ENCODE assay signal across 15 cellular contexts in the genomic region with DNA sequence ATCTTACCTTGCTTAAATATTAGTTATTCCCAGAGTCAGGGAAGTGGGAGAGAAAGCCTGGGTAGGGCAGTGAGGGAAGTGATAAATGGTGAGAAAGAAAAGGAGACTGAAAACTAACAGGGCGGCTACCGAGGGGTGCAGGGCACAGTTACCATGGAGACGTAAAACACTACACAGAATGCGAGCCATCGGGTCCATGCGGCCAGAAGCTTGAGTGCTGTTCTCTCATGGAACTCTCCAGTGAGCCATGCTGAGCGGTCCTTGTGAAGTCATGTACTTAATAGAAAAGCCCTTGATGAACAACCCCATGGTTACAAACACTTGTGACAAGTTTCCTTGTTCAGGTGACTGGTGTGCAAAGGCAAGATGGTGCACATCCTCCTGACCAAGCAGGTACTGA. TPM values are rescaled to one million over a fixed set of nuclear protein-coding genes. Genes with fewer than 3 reads are reported as not detected.
DNase-seq lines count a peak whose midpoint lies in the region; ATAC-seq, FAIRE-seq and TF ChIP-seq lines count a peak whose summit lies in the region.
"Had no signal": no experiment of that assay in that cellular context is flagged by ENCODE, and none has a peak within 500 bp of the region (broad histone marks: within the 10 kb centered on the region; RNA-seq: fewer than 3 reads in every experiment).

No MANE protein-coding gene starts in this region.

- no peaks in the 10 kb centered on the region for H3K4me1 Mint-ChIP-seq in memory B cell

- H3K27ac Mint-ChIP-seq in memory B cell, result peak overlapping the region; percentile 16

- H3K4me2 ChIP-seq in GM12878 (ENCODE audit: control insufficient read depth, insufficient read depth), result no peak overlapping the region

- H3K4me3 Mint-ChIP-seq in memory B cell, result no peak overlapping the region

- 97% methylated on average over 7 of the region's 7 CpGs for WGBS in GM12878 (ENCODE audit: insufficient coverage, insufficient replicate concordance, low lambda C conversion rate, missing lambda C conversion rate)
- WGBS in esophagus muscularis mucosa, result 90% methylated on average over 7 of the region's 7 CpGs

- TF ChIP-seq RAD21 in GM12878 (IDR thresholded peaks at IDR 0.05; ENCODE audit: insufficient read depth, low read depth, low read length), result no peak

- no peak for ATAC-seq in Right ventricle myocardium superior (ENCODE audit: poor library complexity)
- no peak for ATAC-seq in GM12878
- ATAC-seq in memory B cell (ENCODE audit: low read depth), result no peak
- no peak for ATAC-seq in HG02938 (IDR thresholded peaks at IDR 0.05; ENCODE audit: unreplicated experiment)
- ATAC-seq in GM21576 (IDR thresholded peaks at IDR 0.05; ENCODE audit: unreplicated experiment), result no peak

- TF ChIP-seq CTCF in left ventricle myocardium inferior (IDR thresholded peaks at IDR 0.05; ENCODE audit: borderline replicate concordance) (no peak), GM12878 (IDR thresholded peaks at IDR 0.05 in 2 of 3, conservative IDR thresholded peaks at IDR 0.05 in 1 of 3; ENCODE audit: control insufficient read depth in 2 of 3, extremely low read depth in 1 of 3, insufficient read depth in 1 of 3, low read depth in 3 of 3, low read length in 3 of 3) (no peak), esophagus muscularis mucosa (IDR thresholded peaks at IDR 0.05) (no peak)

- no peaks in the 10 kb centered on the region for H3K27me3 ChIP-seq in left ventricle myocardium inferior (ENCODE audit: low read depth)
- H3K27me3 ChIP-seq in GM12878 (replicated peaks in 1 of 2; ENCODE audit: control insufficient read depth in 2 of 2, insufficient read depth in 2 of 2, low read length in 1 of 2), result no peaks in the 10 kb centered on the region
- no peaks in the 10 kb centered on the region for H3K27me3 ChIP-seq in esophagus muscularis mucosa

- no peak overlapping the region for H3K4me3 ChIP-seq in left ventricle myocardium inferior
- no peak overlapping the region for H3K4me3 ChIP-seq in GM12878
- no peak overlapping the region for H3K4me3 ChIP-seq in esophagus muscularis mucosa

- H4K20me1 ChIP-seq in GM12878 (ENCODE audit: control insufficient read depth, insufficient read depth), result no peaks in the 10 kb centered on the region

- SMC1A ChIA-PET in GM12878 (lab: Charles Lee; ENCODE audit: uncharacterized antibody, unreplicated experiment), result interaction anchor here (1.2 kb wide), 2 partner anchors 21 to 23 kb away, joined by 3 read pairs; no protein-coding TSS in a partner anchor

- RAD21 ChIA-PET in GM12878 (lab: Charles Lee; ENCODE audit: unreplicated experiment), result no interaction called here

- no peak for FAIRE-seq in GM12878 (lab: Jason Lieb, UNC)
- FAIRE-seq: D721Med, H54 had no signal

- no peaks in the 10 kb centered on the region for H3K79me2 ChIP-seq in GM12878 (ENCODE audit: control insufficient read depth, insufficient read depth, low read length)

- peak overlapping the region; percentile 73 for H3K27ac ChIP-seq in left ventricle myocardium inferior (replicated peaks)
- H3K27ac ChIP-seq in GM12878 (ENCODE audit: control insufficient read depth, insufficient read depth), result no peak overlapping the region
- no peak overlapping the region for H3K27ac ChIP-seq in esophagus muscularis mucosa (replicated peaks in 1 of 4)

- CTCF ChIA-PET in GM12878 (lab: Yijun Ruan, JAX), result no interaction called here

- no peak overlapping the region for H3K9ac ChIP-seq in GM12878 (ENCODE audit: control insufficient read depth, insufficient read depth, low read length)

- in situ Hi-C loops in GM12878 (cut with MboI), result no loop called here

- H2AFZ ChIP-seq in GM12878 (ENCODE audit: control insufficient read depth, low read depth, low read length), result no peak overlapping the region

- peaks cover 56% of the 10 kb centered on the region for H3K36me3 ChIP-seq in left ventricle myocardium inferior
- peaks cover 16 to 29% of the 10 kb centered on the region in 2 experiments; a peak in 3 of 4 replicates for H3K36me3 ChIP-seq in GM12878 (ENCODE audit: control insufficient read depth in 2 of 2, insufficient read depth in 2 of 2, low read length in 1 of 2)
- peaks cover 50 to 70% (median 66%) of the 10 kb centered on the region in 4 donors for H3K36me3 ChIP-seq in esophagus muscularis mucosa

- TF ChIP-seq EP300 in GM12878 (IDR thresholded peaks at IDR 0.05; ENCODE audit: borderline replicate concordance in 1 of 2, control insufficient read depth in 1 of 2, low read depth in 2 of 2, low read length in 2 of 2) (no peak), esophagus muscularis mucosa (IDR thresholded peaks at IDR 0.05) (no peak)

- peaks cover 35% of the 10 kb centered on the region for H3K36me3 Mint-ChIP-seq in memory B cell

- BruUV-seq in GM12878 (replicated peaks; lab: Mats Ljungman, UMichigan), result TSS peak; percentile 25

- H3K4me1 ChIP-seq in left ventricle myocardium inferior (peaks cover 43% of the 10 kb centered on the region), GM12878 (ENCODE audit: control insufficient read depth, insufficient read depth, low read length) (no peaks in the 10 kb centered on the region), esophagus muscularis mucosa (peaks cover 9 to 28% (median 18%) of the 10 kb centered on the region in 4 donors)

- POLR2A ChIA-PET in GM12878 (lab: Charles Lee), result no interaction called here

- H3K9me3 ChIP-seq in left ventricle myocardium inferior (replicated peaks), result no peaks in the 10 kb centered on the region
- no peaks in the 10 kb centered on the region for H3K9me3 ChIP-seq in GM12878 (replicated peaks; ENCODE audit: control insufficient read depth, insufficient read depth, low read length)
- no peaks in the 10 kb centered on the region for H3K9me3 ChIP-seq in esophagus muscularis mucosa

- no peaks in the 10 kb centered on the region for H3K27me3 Mint-ChIP-seq in memory B cell

- intact Hi-C loops in left ventricle myocardium inferior (cut with micrococcal nuclease) (no loop called here), Right ventricle myocardium superior (cut with DNase I) (no loop called here), GM12878 (cut with micrococcal nuclease; ENCODE audit: unreplicated experiment) (no loop called here), esophagus muscularis mucosa (cut with DNase I) (no loop called here)

- TF ChIP-seq POLR2A in GM12878 (IDR thresholded peaks at IDR 0.05; ENCODE audit: low read depth, low read length) (no peak), esophagus muscularis mucosa (IDR thresholded peaks at IDR 0.05; ENCODE audit: low read depth) (no peak)

- DNase-seq in left ventricle myocardium inferior (no peak), Right ventricle myocardium superior (no peak), GM12878 (ENCODE audit: low read depth, low spot score) (no peak), memory B cell (ENCODE audit: low spot score in 2 of 2) (no peak), esophagus muscularis mucosa (ENCODE audit: extremely low spot score) (no peak)
- DNase-seq: ACHN, C1 segment of cervical spinal cord, KG1, MV-4-11, NCI-H187, NCI-H524 treated with DMSO at 0.1 percent for 48 hours had no signal

- no peaks in the 10 kb centered on the region for H3K9me3 Mint-ChIP-seq in memory B cell

RNA-seq across cellular contexts. Expression of a gene that starts 3.7 kb away (rescaled TPM):
- total RNA-seq in left ventricle myocardium inferior, result 2.1 TPM
- total RNA-seq in Right ventricle myocardium superior, result 4.6 TPM
- not detected in 2 replicates for total RNA-seq in GM12878 (2013; cell fraction: nucleolus; rRNA removed)
- not detected in 2 replicates for total RNA-seq in GM12878 (2014; rRNA removed)
- total RNA-seq in GM12878 (2014; rRNA removed; fragmentation: Illumina TruSeq; extraction: Trizol), result not detected in 2 replicates
- total RNA-seq in GM12878 (2021), result 0.05 TPM in 1 of 2 replicates, not detected in the other
- not detected for polyA plus RNA-seq in GM12878 (2011; ENCODE audit: low read depth)
- not detected in 2 replicates for polyA plus RNA-seq in GM12878 (2011; rRNA removed)
- polyA plus RNA-seq in GM12878 (2011; cell fraction: cytosol; rRNA removed), result not detected in 2 replicates
- not detected in 2 replicates for polyA plus RNA-seq in GM12878 (2011; cell fraction: nucleus; rRNA removed)
- polyA plus RNA-seq in GM12878 (2012), result not detected in 2 replicates
- polyA plus RNA-seq in GM12878 (2014; fragmentation: Illumina TruSeq; extraction: Trizol), result not detected in 2 replicates
- not detected for polyA plus RNA-seq in GM12878 (2014; fragmentation: Nextera tagmentation; extraction: Ambion mirVana)
- not detected in 2 replicates for polyA plus RNA-seq in GM12878 (2014; rRNA removed)
- not detected for polyA plus RNA-seq in GM12878 (2016; fragmentation: Nextera tagmentation; extraction: Ambion mirVana)
- polyA minus RNA-seq in GM12878 (2011; rRNA and poly(A)+ RNA removed), result not detected in 2 replicates
- polyA minus RNA-seq in GM12878 (2011; cell fraction: cytosol; rRNA and poly(A)+ RNA removed), result not detected in 2 replicates
- polyA minus RNA-seq in GM12878 (2011; cell fraction: nucleus; rRNA and poly(A)+ RNA removed), result not detected in 2 replicates
- total RNA-seq in esophagus muscularis mucosa, result under 1 TPM in 1 of 4 donors, not detected in 3; 0.11 TPM

RNA-seq across cellular contexts. Expression of a gene that starts 48.0 kb away (rescaled TPM):
- total RNA-seq in left ventricle myocardium inferior, result 49.2 TPM
- total RNA-seq in Right ventricle myocardium superior, result 46.3 TPM
- total RNA-seq in GM12878 (2013; cell fraction: nucleolus; rRNA removed), result 234 and 254 TPM in 2 replicates
- total RNA-seq in GM12878 (2014; rRNA removed), result 34.5 and 36.6 TPM in 2 replicates
- total RNA-seq in GM12878 (2014; rRNA removed; fragmentation: Illumina TruSeq; extraction: Trizol), result 27.5 and 32.8 TPM in 2 replicates
- total RNA-seq in GM12878 (2021), result 46.4 and 50.0 TPM in 2 replicates
- 38.8 TPM for polyA plus RNA-seq in GM12878 (2011; ENCODE audit: low read depth)
- 40.9 TPM in 2 replicates for polyA plus RNA-seq in GM12878 (2011; rRNA removed)
- polyA plus RNA-seq in GM12878 (2011; cell fraction: cytosol; rRNA removed), result 34.0 and 36.4 TPM in 2 replicates
- 156 and 194 TPM in 2 replicates for polyA plus RNA-seq in GM12878 (2011; cell fraction: nucleus; rRNA removed)
- 41.4 and 42.8 TPM in 2 replicates for polyA plus RNA-seq in GM12878 (2012)
- 47.6 and 48.2 TPM in 2 replicates for polyA plus RNA-seq in GM12878 (2014; fragmentation: Illumina TruSeq; extraction: Trizol)
- polyA plus RNA-seq in GM12878 (2014; fragmentation: Nextera tagmentation; extraction: Ambion mirVana), result 1 to 10 TPM; 4.9 to 6.9 TPM
- 42.0 and 46.3 TPM in 2 replicates for polyA plus RNA-seq in GM12878 (2014; rRNA removed)
- polyA plus RNA-seq in GM12878 (2016; fragmentation: Nextera tagmentation; extraction: Ambion mirVana), result 10 to 100 TPM; 31.9 to 37.9 TPM
- polyA minus RNA-seq in GM12878 (2011; rRNA and poly(A)+ RNA removed), result 44.8 and 46.0 TPM in 2 replicates
- polyA minus RNA-seq in GM12878 (2011; cell fraction: cytosol; rRNA and poly(A)+ RNA removed), result 12.2 and 17.0 TPM in 2 replicates
- 78.0 and 105 TPM in 2 replicates for polyA minus RNA-seq in GM12878 (2011; cell fraction: nucleus; rRNA and poly(A)+ RNA removed)
- total RNA-seq in esophagus muscularis mucosa, result 10 to 100 TPM; 50.8 to 83.5 (median 56.2) TPM
